8 cellular contexts compared by ENCODE assay signal in genomic region chr1:228515200-228515834, GRCh38. TPM values are rescaled to one million over a fixed set of nuclear protein-coding genes. Genes with fewer than 3 reads are reported as not detected.
DNase-seq lines count a peak whose midpoint lies in the region; ATAC-seq and TF ChIP-seq lines count a peak whose summit lies in the region.

No MANE protein-coding gene starts in this region.

- TF ChIP-seq CTCF in CD14-positive monocyte (IDR thresholded peaks at IDR 0.05), result peak; percentile 89
- peak; percentile 43; the same call in 1 of the 2 replicates for TF ChIP-seq CTCF in GM12875 (IDR thresholded peaks at IDR 0.05; ENCODE audit: borderline replicate concordance, insufficient read depth, low read depth, low read length)
- peak in 5 of 6 experiments; percentile 52 to 74 (median 65) for TF ChIP-seq CTCF in Peyer's patch (IDR thresholded peaks at IDR 0.05)
- TF ChIP-seq CTCF in breast epithelium (IDR thresholded peaks at IDR 0.05), result peak; percentile 9 to 69 (median 65)
- TF ChIP-seq CTCF in uterus (IDR thresholded peaks at IDR 0.05), result peak; percentile 60 to 64 (median 62)

- H3K27me3 ChIP-seq in Peyer's patch (no peaks in the 10 kb centered on the region), breast epithelium (no peaks in the 10 kb centered on the region), uterus (no peaks in the 10 kb centered on the region)

- H3K9me3 ChIP-seq in Peyer's patch, result no peaks in the 10 kb centered on the region
- H3K9me3 ChIP-seq in breast epithelium, result no peaks in the 10 kb centered on the region
- H3K9me3 ChIP-seq in uterus, result no peaks in the 10 kb centered on the region

- peaks cover 14% of the 10 kb centered on the region for H3K4me1 Mint-ChIP-seq in CD14-positive monocyte

- TF ChIP-seq POLR2A in Peyer's patch (IDR thresholded peaks at IDR 0.05) (no peak), breast epithelium (IDR thresholded peaks at IDR 0.05) (no peak), uterus (IDR thresholded peaks at IDR 0.05) (no peak)

- H3K9me3 Mint-ChIP-seq in CD14-positive monocyte, result peaks cover 0 to 3% (median 0%) of the 10 kb centered on the region in 7 donors

- H3K36me3 ChIP-seq in Peyer's patch (no peaks in the 10 kb centered on the region), breast epithelium (no peaks in the 10 kb centered on the region), uterus (no peaks in the 10 kb centered on the region)

- DNase-seq in CD14-positive monocyte (ENCODE audit: low spot score), result no peak
- peak in 1 of 3 donors; percentile 54 for DNase-seq in Peyer's patch
- no peak for DNase-seq in breast epithelium (ENCODE audit: low spot score in 2 of 2)
- peak; percentile 61 for DNase-seq in left kidney (ENCODE audit: low read depth, low spot score)
- no peak for DNase-seq in uterus

- H3K4me3 Mint-ChIP-seq in CD14-positive monocyte, result peak overlapping the region in 1 of 2 donors; percentile 74

- no peak overlapping the region for H3K27ac Mint-ChIP-seq in CD14-positive monocyte

- no peaks in the 10 kb centered on the region for H3K36me3 Mint-ChIP-seq in CD14-positive monocyte

- H3K27ac ChIP-seq in Peyer's patch (no peak overlapping the region), breast epithelium (no peak overlapping the region), uterus (no peak overlapping the region)

- H3K4me1 ChIP-seq in Peyer's patch (no peaks in the 10 kb centered on the region), breast epithelium (no peaks in the 10 kb centered on the region), uterus (no peaks in the 10 kb centered on the region)

- H3K27me3 Mint-ChIP-seq in CD14-positive monocyte (ENCODE audit: low read depth in 3 of 3), result peaks cover 35 to 48% (median 47%) of the 10 kb centered on the region in 3 donors

- H3K4me3 ChIP-seq in GM12875 (ENCODE audit: low read depth, low read length) (no peak overlapping the region), Peyer's patch (no peak overlapping the region), breast epithelium (no peak overlapping the region), uterus (no peak overlapping the region)

- ATAC-seq in GM19035 (IDR thresholded peaks at IDR 0.05; ENCODE audit: unreplicated experiment), result no peak
- ATAC-seq in GM18502 (IDR thresholded peaks at IDR 0.05; ENCODE audit: poor library complexity, unreplicated experiment), result no peak

- intact Hi-C loops in CD14-positive monocyte (cut with micrococcal nuclease), result loop anchor here in 1 of 2 donors (5.0 kb wide), 1 partner anchor 303 kb away; no protein-coding TSS in a partner anchor
- intact Hi-C loops in breast epithelium (cut with DNase I; ENCODE audit: low total_unique reads), result no loop called here
- intact Hi-C loops in uterus (cut with DNase I; ENCODE audit: low total_unique reads), result no loop called here

RNA-seq across cellular contexts. Expression of gene RNF187, which starts 28.1 kb away (rescaled TPM):
- 10 to 100 TPM in 1 of 2 donors, 1 to 10 TPM in 1; 5.9 to 27.6 TPM for polyA plus RNA-seq in CD14-positive monocyte
- total RNA-seq in Peyer's patch (10 to 100 TPM; 28.9 to 38.9 (median 37.3) TPM), breast epithelium (10 to 100 TPM; 26.9 to 33.7 (median 33.1) TPM), uterus (10 to 100 TPM; 13.2 to 84.1 (median 27.7) TPM)
